In the genomic region with DNA sequence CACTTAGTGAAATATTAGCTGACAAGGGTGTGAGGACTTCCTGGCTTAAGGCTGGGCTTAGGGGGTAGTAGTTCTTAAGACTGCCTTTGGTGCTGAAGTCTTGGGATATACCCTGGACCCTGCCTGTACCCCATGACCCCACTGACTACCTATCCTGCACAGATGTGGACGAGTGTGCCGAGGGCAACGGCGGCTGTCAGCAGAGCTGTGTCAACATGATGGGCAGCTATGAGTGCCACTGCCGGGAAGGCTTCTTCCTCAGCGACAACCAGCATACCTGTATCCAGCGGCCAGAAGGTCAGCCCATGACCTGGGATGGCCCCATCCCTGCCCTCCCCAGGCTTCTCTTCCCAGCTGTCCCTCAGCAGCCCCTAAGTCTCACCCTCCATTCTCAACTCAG, we compare ENCODE assay signal across 32 cellular contexts. TPM values are rescaled to one million over a fixed set of nuclear protein-coding genes. Genes with fewer than 3 reads are reported as not detected.
"Had no signal": no experiment of that assay in that cellular context is flagged by ENCODE, and none has a peak within 500 bp of the region (broad histone marks: within the 10 kb centered on the region; RNA-seq: fewer than 3 reads in every experiment).

No MANE protein-coding gene starts in this region.

- H3K4me3 ChIP-seq: cardiac muscle cell, MG63, Peyer's patch had no signal

- ATAC-seq: activated CD8-positive, alpha-beta memory T cell treated with anti-CD3 and anti-CD28 coated beads, Interleukin-2, amount 10 ng/mL, durations not matched to agents 7 days and 5 days; activated naive CD8-positive, alpha-beta T cell treated with anti-CD3 and anti-CD28 coated beads, Interleukin-2, amount 50 U/mL, for 24 hours; SK-N-SH treated with all-trans-retinoic acid at 6 μM for 48 hours; T-cell; T-helper 17 cell had no signal

- H3K36me3 ChIP-seq: Peyer's patch had no signal

- DNase-seq: activated B cell treated with CpG ODN at 0.5 μM for 24 hours; activated CD4-positive, alpha-beta memory T cell treated with anti-CD3 and anti-CD28 coated beads, Interleukin-2, amount 10 ng/mL, durations not matched to agents 7 days and 5 days; activated CD4-positive, alpha-beta T cell treated with anti-CD3 and anti-CD28 coated beads for 4 hours; activated CD4-positive, alpha-beta T cell treated with anti-CD3 and anti-CD28 coated beads, Interleukin-2, amount 50 U/mL, for 1 hour; activated CD4-positive, CD25-positive, alpha-beta regulatory T cell treated with anti-CD3 and anti-CD28 coated beads, Interleukin-2, amount 50 U/mL, for 72 hours; activated CD8-positive, alpha-beta memory T cell treated with anti-CD3 and anti-CD28 coated beads for 24 hours; activated CD8-positive, alpha-beta memory T cell treated with anti-CD3 and anti-CD28 coated beads, Interleukin-2, amount 10 ng/mL, durations not matched to agents 7 days and 5 days; activated CD8-positive, alpha-beta memory T cell treated with anti-CD3 and anti-CD28 coated beads, Interleukin-2, amount 50 U/mL, for 48 hours; activated effector memory CD4-positive, alpha-beta T cell treated with Interleukin-2 at 50 U/mL for 16 hours; activated naive CD4-positive, alpha-beta T cell treated with anti-CD3 and anti-CD28 coated beads, Interleukin-2, amount 10 ng/mL, durations not matched to agents 7 days and 5 days; activated naive CD8-positive, alpha-beta T cell treated with anti-CD3 and anti-CD28 coated beads, Interleukin-2, amount 50 U/mL, for 24 hours; activated T-cell treated with anti-CD3 and anti-CD28 coated beads, Interleukin-2, amount 50 U/mL, for 48 hours; amniotic stem cell; Kasumi-1; KG1; MV-4-11; NCI-H1105; NCI-H1417 treated with DMSO at 0.1 percent for 48 hours; NCI-H187 treated with DMSO at 0.1 percent for 48 hours; NCI-H2081 treated with DMSO at 0.1 percent for 48 hours; NCI-H226; NCI-H446 treated with DMSO at 0.1 percent for 48 hours; NCI-H524; Peyer's patch; SIG-M5; T-cell; T-helper 17 cell had no signal

- H3K4me1 ChIP-seq: Peyer's patch had no signal

- H3K27me3 ChIP-seq: cardiac muscle cell, MG63, Peyer's patch had no signal

- H3K27ac ChIP-seq: cardiac muscle cell, Peyer's patch, RWPE1, VCaP had no signal

- H3K9me3 ChIP-seq: Peyer's patch had no signal

RNA-seq across cellular contexts. Expression of a gene that starts 17.8 kb away (rescaled TPM):
- total RNA-seq: activated B cell treated with CpG ODN at 0.5 μM for 24 hours; activated CD4-positive, alpha-beta memory T cell treated with anti-CD3 and anti-CD28 coated beads, Interleukin-2, amount 10 ng/mL, durations not matched to agents 7 days and 5 days; Peyer's patch; T-helper 17 cell had no signal
